ENCODE assay signal across 10 cellular contexts in the genomic region with DNA sequence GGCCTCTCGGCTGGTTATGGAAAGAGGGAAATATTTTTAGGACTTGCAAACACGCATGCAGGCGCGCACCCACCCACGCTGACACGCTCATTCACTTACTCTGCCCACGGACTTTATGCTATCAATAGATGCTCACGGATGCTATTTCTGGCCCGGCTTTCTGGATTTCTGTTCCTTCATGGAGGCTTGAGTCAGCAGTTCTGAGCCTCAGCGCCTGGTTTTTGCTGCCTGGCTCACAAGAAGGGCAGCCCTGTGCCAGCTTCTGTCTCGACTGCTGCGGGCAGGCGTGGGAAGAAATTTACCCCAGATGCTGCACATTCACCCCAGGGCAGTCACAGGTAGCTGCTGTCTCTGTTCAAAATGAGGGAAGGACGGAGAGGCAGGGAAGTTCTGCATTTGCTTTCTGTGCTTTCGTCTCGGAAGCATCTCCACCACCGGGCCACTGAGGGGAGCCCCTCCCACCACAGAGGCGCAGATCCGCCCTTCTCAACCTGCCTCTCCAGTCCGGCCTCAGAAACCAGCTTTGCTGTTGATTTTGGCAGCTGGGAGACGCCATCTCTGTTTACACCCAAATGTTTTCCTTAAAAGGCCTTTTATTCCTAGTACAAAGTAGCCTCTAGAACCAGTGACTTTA.
DNase-seq lines count a peak whose midpoint lies in the region; ATAC-seq and TF ChIP-seq lines count a peak whose summit lies in the region.
"Had no signal": no experiment of that assay in that cellular context is flagged by ENCODE, and none has a peak within 500 bp of the region (broad histone marks: within the 10 kb centered on the region; RNA-seq: fewer than 3 reads in every experiment).

No MANE protein-coding gene starts in this region.

- no peaks in the 10 kb centered on the region for H3K9me3 ChIP-seq in right atrium auricular region

- H3K27me3 ChIP-seq in right atrium auricular region, result no peaks in the 10 kb centered on the region
- no peaks in the 10 kb centered on the region for H3K27me3 ChIP-seq in rectal smooth muscle tissue (ENCODE audit: control insufficient read depth, insufficient read depth, low read length)

- H3K4me1 ChIP-seq in right atrium auricular region (peaks cover 0 to 65% of the 10 kb centered on the region in 2 donors), rectal smooth muscle tissue (ENCODE audit: control insufficient read depth, insufficient read depth, low read length) (peaks cover 37% of the 10 kb centered on the region)

- in situ Hi-C loops in G401 (cut with HindIII; ENCODE audit: low sequenced_read_pairs), result no loop called here

- peak; percentile 84 for DNase-seq in G401 (ENCODE audit: low spot score)
- DNase-seq in amygdala (lab: John Stamatoyannopoulos, UW), result peak in 44 of 56 donors; percentile 24 to 81 (median 53)
- DNase-seq in right atrium auricular region (ENCODE audit: low spot score), result peak; percentile 72
- no peak for DNase-seq in activated gamma-delta T cell treated with Interleukin-2 at 50 U/mL for 16 hours
- no peak for DNase-seq in activated CD8-positive, alpha-beta memory T cell treated with anti-CD3 and anti-CD28 coated beads for 24 hours
- no peak for DNase-seq in DMS 273 treated with DMSO at 0.1 percent for 48 hours (lab: John Stamatoyannopoulos, UW)
- DNase-seq: activated T-cell treated with anti-CD3 and anti-CD28 coated beads, Interleukin-2, amount 50 U/mL, for 24 hours; NCI-H82 had no signal

- H3K36me3 ChIP-seq in right atrium auricular region, result peaks cover 16% of the 10 kb centered on the region
- H3K36me3 ChIP-seq in rectal smooth muscle tissue (ENCODE audit: control insufficient read depth, insufficient read depth, low read length), result no peaks in the 10 kb centered on the region

- H3K9ac ChIP-seq in rectal smooth muscle tissue (ENCODE audit: low read length), result no peak overlapping the region

- no peak for TF ChIP-seq CTCF in right atrium auricular region (IDR thresholded peaks at IDR 0.05)

- no peak for ATAC-seq in HG02588 (IDR thresholded peaks at IDR 0.05; ENCODE audit: unreplicated experiment)

- peak overlapping the region; percentile 88 to 90 for H3K27ac ChIP-seq in right atrium auricular region
- peak overlapping the region; percentile 77 for H3K27ac ChIP-seq in rectal smooth muscle tissue (ENCODE audit: low read depth, low read length)

- no peak overlapping the region for H3K4me3 ChIP-seq in right atrium auricular region
- H3K4me3 ChIP-seq in rectal smooth muscle tissue (ENCODE audit: low read length), result peak overlapping the region; percentile 53

Comparison
In these comparisons a context has a peak if more than half of its experiments do, and no peak if none do; other contexts are left out.
1. DNase-seq: peak in G401 (single experiment), amygdala (44 of 56) and right atrium auricular region (single experiment); none in activated gamma-delta T cell treated with Interleukin-2 at 50 U/mL for 16 hours (single experiment), activated CD8-positive, alpha-beta memory T cell treated with anti-CD3 and anti-CD28 coated beads for 24 hours (single experiment) and DMS 273 treated with DMSO at 0.1 percent for 48 hours (single experiment).